In the genomic region with DNA sequence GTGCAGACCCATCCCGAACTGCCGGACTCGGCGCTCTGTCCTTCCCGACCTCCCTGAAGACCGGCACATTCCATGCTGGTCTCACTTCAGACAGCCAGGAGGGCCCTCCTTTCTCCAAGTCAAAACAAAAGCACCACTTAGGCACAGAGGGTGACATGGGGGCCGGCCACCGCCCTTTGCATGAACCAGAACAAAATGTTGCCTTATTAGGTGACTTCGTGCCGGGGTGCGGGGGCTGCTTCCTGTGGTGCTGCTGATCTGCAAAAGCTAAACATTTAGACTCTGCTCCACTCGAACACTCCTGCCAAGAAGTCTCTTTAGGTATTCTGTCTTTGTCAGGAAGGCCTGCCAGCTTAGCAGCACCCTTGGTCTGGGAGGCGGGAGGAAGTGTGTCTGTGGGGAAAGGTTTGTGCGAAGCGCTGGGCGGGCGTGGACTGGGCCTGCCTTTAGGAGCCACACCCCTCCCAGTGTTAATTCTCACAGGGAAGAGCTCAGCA, we compare ENCODE assay signal across 1 cellular context.
TF ChIP-seq lines count a peak whose summit lies in the region.

No MANE protein-coding gene starts in this region.

TF ChIP-seq in GM23338, 12 proteins besides CTCF, POLR2A, EP300 and RAD21 (continued from another document):
- TF ChIP-seq ZNF462 (CRISPR knock-in tag; IDR thresholded peaks at IDR 0.05) = no peak
- TF ChIP-seq ZNF331 (CRISPR knock-in tag; IDR thresholded peaks at IDR 0.05; ENCODE audit: low read depth) = no peak
- no peak for TF ChIP-seq REST (IDR thresholded peaks at IDR 0.05; ENCODE audit: unreplicated experiment)
- no peak for TF ChIP-seq ZNF114 (CRISPR knock-in tag; IDR thresholded peaks at IDR 0.05)
- no peak for TF ChIP-seq EZH2phosphoT487 (IDR thresholded peaks at IDR 0.05; ENCODE audit: unreplicated experiment)
